1 cellular context compared by ENCODE assay signal in genomic region chr1:162003825-162004205, GRCh38.
TF ChIP-seq lines count a peak whose summit lies in the region.

No MANE protein-coding gene starts in this region.

TF ChIP-seq in HepG2, 621 proteins besides CTCF, POLR2A, EP300 and RAD21 (continued from another document):
- TF ChIP-seq, protein P1, sequence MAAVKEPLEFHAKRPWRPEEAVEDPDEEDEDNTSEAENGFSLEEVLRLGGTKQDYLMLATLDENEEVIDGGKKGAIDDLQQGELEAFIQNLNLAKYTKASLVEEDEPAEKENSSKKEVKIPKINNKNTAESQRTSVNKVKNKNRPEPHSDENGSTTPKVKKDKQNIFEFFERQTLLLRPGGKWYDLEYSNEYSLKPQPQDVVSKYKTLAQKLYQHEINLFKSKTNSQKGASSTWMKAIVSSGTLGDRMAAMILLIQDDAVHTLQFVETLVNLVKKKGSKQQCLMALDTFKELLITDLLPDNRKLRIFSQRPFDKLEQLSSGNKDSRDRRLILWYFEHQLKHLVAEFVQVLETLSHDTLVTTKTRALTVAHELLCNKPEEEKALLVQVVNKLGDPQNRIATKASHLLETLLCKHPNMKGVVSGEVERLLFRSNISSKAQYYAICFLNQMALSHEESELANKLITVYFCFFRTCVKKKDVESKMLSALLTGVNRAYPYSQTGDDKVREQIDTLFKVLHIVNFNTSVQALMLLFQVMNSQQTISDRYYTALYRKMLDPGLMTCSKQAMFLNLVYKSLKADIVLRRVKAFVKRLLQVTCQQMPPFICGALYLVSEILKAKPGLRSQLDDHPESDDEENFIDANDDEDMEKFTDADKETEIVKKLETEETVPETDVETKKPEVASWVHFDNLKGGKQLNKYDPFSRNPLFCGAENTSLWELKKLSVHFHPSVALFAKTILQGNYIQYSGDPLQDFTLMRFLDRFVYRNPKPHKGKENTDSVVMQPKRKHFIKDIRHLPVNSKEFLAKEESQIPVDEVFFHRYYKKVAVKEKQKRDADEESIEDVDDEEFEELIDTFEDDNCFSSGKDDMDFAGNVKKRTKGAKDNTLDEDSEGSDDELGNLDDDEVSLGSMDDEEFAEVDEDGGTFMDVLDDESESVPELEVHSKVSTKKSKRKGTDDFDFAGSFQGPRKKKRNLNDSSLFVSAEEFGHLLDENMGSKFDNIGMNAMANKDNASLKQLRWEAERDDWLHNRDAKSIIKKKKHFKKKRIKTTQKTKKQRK (IDR thresholded peaks at IDR 0.05; ENCODE audit: low read length) = no peak
- TF ChIP-seq SIN3A (IDR thresholded peaks at IDR 0.05; ENCODE audit: borderline replicate concordance, low read depth, low read length) = no peak
- no peak for TF ChIP-seq ZIK1 (CRISPR knock-in tag; IDR thresholded peaks at IDR 0.05; ENCODE audit: borderline replicate concordance, low read depth)
- TF ChIP-seq HNRNPH1 (optimal IDR thresholded peaks at IDR 0.05; ENCODE audit: low read depth, low read length) = no peak
- TF ChIP-seq EEA1 (CRISPR knock-in tag; IDR thresholded peaks at IDR 0.05; ENCODE audit: borderline replicate concordance) = no peak
- no peak for TF ChIP-seq MZF1 (CRISPR knock-in tag; IDR thresholded peaks at IDR 0.05; ENCODE audit: borderline replicate concordance)
- no peak for TF ChIP-seq ZNF33A (CRISPR knock-in tag; IDR thresholded peaks at IDR 0.05; ENCODE audit: borderline replicate concordance)
- no peak for TF ChIP-seq MAFG (CRISPR knock-in tag; IDR thresholded peaks at IDR 0.05)
TF ChIP-seq in HepG2: peak in this region for 0.
